In the genomic region with DNA sequence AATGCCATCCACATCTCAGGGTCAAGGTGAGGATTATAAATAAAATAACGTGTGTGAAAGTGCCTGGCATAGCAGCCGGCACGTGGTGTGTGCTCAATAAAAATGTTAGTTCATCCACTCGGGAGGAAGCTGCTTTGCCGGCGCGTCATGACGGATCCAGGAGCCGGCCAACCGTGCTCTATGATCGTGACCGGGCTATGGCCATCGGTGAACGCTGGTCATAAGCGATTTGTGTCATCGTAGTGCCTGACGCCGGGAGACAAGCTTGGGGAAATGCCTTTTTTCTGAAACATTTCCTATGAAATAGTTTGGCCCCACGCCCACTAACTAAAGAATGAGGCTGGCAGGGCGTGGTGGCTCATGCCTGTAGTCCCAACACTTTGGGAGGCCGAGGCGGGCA, we compare ENCODE assay signal across 9 cellular contexts.
A peak's percentile ranks its signal among the peaks of the same experiment; 100 is the strongest.
DNase-seq lines count a peak whose midpoint lies in the region; FAIRE-seq and TF ChIP-seq lines count a peak whose summit lies in the region.
"Had no signal": no experiment of that assay in that cellular context is flagged by ENCODE, and none has a peak within 500 bp of the region (broad histone marks: within the 10 kb centered on the region; RNA-seq: fewer than 3 reads in every experiment).

No MANE protein-coding gene starts in this region.

- H3K27me3 Mint-ChIP-seq in T-helper 1 cell treated with Interleukin-12 subunit alpha and Interleukin-12 subunit beta and Interleukin-4 antibody, amounts not matched to agents 30 μg/mL and 1 μg/mL, for 36 hours (ENCODE audit: low read depth), result peaks cover 40% of the 10 kb centered on the region

- H3K4me1 Mint-ChIP-seq in T-helper 1 cell treated with Interleukin-12 subunit alpha and Interleukin-12 subunit beta and Interleukin-4 antibody, amounts not matched to agents 30 μg/mL and 1 μg/mL, for 36 hours (ENCODE audit: low read depth), result peaks cover 3% of the 10 kb centered on the region

- H3K27ac Mint-ChIP-seq in T-helper 1 cell treated with Interleukin-12 subunit alpha and Interleukin-12 subunit beta and Interleukin-4 antibody, amounts not matched to agents 30 μg/mL and 1 μg/mL, for 36 hours, result no peak overlapping the region

- no peak for TF ChIP-seq CTCF in bronchial epithelial cell (IDR thresholded peaks at IDR 0.05; ENCODE audit: insufficient read depth, low read length, severe bottlenecking)

- H3K27me3 ChIP-seq in bronchial epithelial cell (ENCODE audit: control insufficient read depth, insufficient read depth, low read length), result no peaks in the 10 kb centered on the region
- no peaks in the 10 kb centered on the region for H3K27me3 ChIP-seq in layer of hippocampus (ENCODE audit: control insufficient read depth, insufficient read depth, low read length)
- H3K27me3 ChIP-seq: BLaER1 had no signal

- no peaks in the 10 kb centered on the region for H3K9me3 Mint-ChIP-seq in T-helper 1 cell treated with Interleukin-12 subunit alpha and Interleukin-12 subunit beta and Interleukin-4 antibody, amounts not matched to agents 30 μg/mL and 1 μg/mL, for 36 hours

- H3K36me3 ChIP-seq in bronchial epithelial cell (ENCODE audit: control insufficient read depth, insufficient read depth, low read length), result no peaks in the 10 kb centered on the region
- H3K36me3 ChIP-seq: BLaER1 had no signal

- FAIRE-seq in bronchial epithelial cell (lab: Jason Lieb, UNC), result no peak

- H3K4me3 ChIP-seq in bronchial epithelial cell (ENCODE audit: low read depth, low read length), result peak overlapping the region; percentile 39
- H3K4me3 ChIP-seq: BLaER1 had no signal

- H3K27ac ChIP-seq in layer of hippocampus (ENCODE audit: low read depth, low read length), result peak overlapping the region; percentile 75
- H3K27ac ChIP-seq: BLaER1 had no signal

- H3K36me3 Mint-ChIP-seq in T-helper 1 cell treated with Interleukin-12 subunit alpha and Interleukin-12 subunit beta and Interleukin-4 antibody, amounts not matched to agents 30 μg/mL and 1 μg/mL, for 36 hours (ENCODE audit: low read depth), result no peaks in the 10 kb centered on the region

- DNase-seq in T-helper 1 cell (no peak), bronchial epithelial cell (ENCODE audit: low read depth) (peak; percentile 92), superior temporal gyrus (ENCODE audit: extremely low spot score) (peak; percentile 23), NCI-H2171 treated with DMSO at 0.1 percent for 48 hours (lab: John Stamatoyannopoulos, UW) (no peak), GOT3 (lab: John Stamatoyannopoulos, UW) (no peak), midbrain (lab: John Stamatoyannopoulos, UW) (no peak)

- peak overlapping the region; percentile 47 for H3K4me3 Mint-ChIP-seq in T-helper 1 cell treated with Interleukin-12 subunit alpha and Interleukin-12 subunit beta and Interleukin-4 antibody, amounts not matched to agents 30 μg/mL and 1 μg/mL, for 36 hours

Comparison
In these comparisons a context has a peak if more than half of its experiments do, and no peak if none do; other contexts are left out.
1. DNase-seq: peak in bronchial epithelial cell (single experiment) and superior temporal gyrus (single experiment); none in T-helper 1 cell (0 of 5), NCI-H2171 treated with DMSO at 0.1 percent for 48 hours (single experiment), GOT3 (single experiment) and midbrain (single experiment).